In genomic region chr1:95396557-95396956, GRCh38 we compare ENCODE assay signal across 1 cellular context.
TF ChIP-seq lines count a peak whose summit lies in the region.

No MANE protein-coding gene starts in this region.

TF ChIP-seq in GM23338, 12 proteins besides CTCF, POLR2A, EP300 and RAD21 (continued from another document):
- TF ChIP-seq ZNF462 (CRISPR knock-in tag; IDR thresholded peaks at IDR 0.05) (no peak), STAT1 (IDR thresholded peaks at IDR 0.05; ENCODE audit: unreplicated experiment) (no peak), REST (IDR thresholded peaks at IDR 0.05; ENCODE audit: unreplicated experiment) (no peak), ZNF331 (CRISPR knock-in tag; IDR thresholded peaks at IDR 0.05; ENCODE audit: low read depth) (no peak), NANOG (IDR thresholded peaks at IDR 0.05; ENCODE audit: borderline replicate concordance) (no peak), ETS1 (IDR thresholded peaks at IDR 0.05) (no peak)
